Comparison of ENCODE assay signal across 8 cellular contexts in the genomic region with DNA sequence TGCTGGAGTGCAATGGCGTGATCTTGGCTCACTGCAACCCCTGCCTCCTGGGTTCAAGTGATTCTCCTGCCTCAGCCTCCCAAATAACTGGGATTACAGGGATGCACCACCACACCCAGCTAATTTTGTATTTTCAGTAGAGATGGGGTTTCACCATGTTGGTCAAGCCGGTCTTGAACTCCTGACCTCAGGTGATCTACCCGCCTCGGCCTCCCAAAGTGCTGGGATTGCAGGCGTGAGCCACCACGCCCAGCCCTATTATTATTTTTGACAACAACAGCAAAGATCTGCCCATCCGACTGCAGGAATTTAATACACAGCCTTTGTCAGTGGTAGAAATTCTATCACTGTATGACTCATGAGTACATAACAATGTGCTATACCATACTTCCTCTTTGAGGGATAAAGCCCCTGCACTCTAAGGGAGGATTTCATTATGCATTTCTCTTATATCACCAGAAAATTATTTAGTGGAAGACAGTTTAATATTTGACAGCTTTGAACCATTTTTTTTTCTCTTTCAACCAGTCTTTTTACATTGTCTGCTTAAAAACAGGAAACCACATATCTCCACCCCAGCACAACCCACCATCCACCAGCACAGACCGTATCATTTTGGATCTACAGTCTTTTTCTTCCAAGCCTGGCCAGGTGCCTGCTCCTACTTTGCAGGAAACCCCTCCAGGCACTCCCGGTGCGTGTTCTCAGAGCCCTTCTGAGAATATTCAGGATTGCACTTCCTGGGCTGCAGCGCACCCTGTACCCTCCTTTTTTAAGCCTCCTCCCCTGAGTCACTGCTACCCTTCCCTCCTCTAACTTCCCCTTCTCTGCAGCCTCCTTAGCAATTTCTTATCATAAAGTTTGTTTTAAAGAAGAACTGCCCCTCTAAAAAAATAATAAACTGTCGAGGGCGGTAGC. TPM values are rescaled to one million over a fixed set of nuclear protein-coding genes. Genes with fewer than 3 reads are reported as not detected.
DNase-seq lines count a peak whose midpoint lies in the region; ATAC-seq and TF ChIP-seq lines count a peak whose summit lies in the region.

No MANE protein-coding gene starts in this region.

- no peak overlapping the region for H3K18ac ChIP-seq in neuronal stem cell (ENCODE audit: low read length)

- H2AK5ac ChIP-seq in neuronal stem cell (ENCODE audit: low read depth, low read length) = no peak overlapping the region

- ATAC-seq in GM18499 (IDR thresholded peaks at IDR 0.05; ENCODE audit: insufficient read depth, unreplicated experiment) = peak; percentile 29

- H3K27ac Mint-ChIP-seq in stimulated activated naive CD8-positive, alpha-beta T cell treated with anti-CD3 and anti-CD28 coated beads, Interleukin-15, Interleukin-2, amounts not matched to agents 100 ng/mL and 50 ng/mL, for 24 hours = peak overlapping the region; percentile 99

- H2BK15ac ChIP-seq in neuronal stem cell (ENCODE audit: low read length) = no peak overlapping the region

- no peaks in the 10 kb centered on the region for H3K9me3 Mint-ChIP-seq in stimulated activated naive CD8-positive, alpha-beta T cell treated with anti-CD3 and anti-CD28 coated beads, Interleukin-15, Interleukin-2, amounts not matched to agents 100 ng/mL and 50 ng/mL, for 24 hours

- H2BK120ac ChIP-seq in neuronal stem cell (ENCODE audit: low read depth, low read length) = no peak overlapping the region

- H4K8ac ChIP-seq in neuronal stem cell (ENCODE audit: low read depth, low read length) = no peak overlapping the region

- WGBS in neuronal stem cell (ENCODE audit: extremely low coverage in 2 of 2, insufficient read length in 2 of 2, insufficient replicate concordance in 1 of 2), 2 donors = no CpG with 5 or more reads among the region's 13 CpGs

- H3K9ac ChIP-seq in Loucy (ENCODE audit: low read depth, low read length, poor library complexity, severe bottlenecking) (peak overlapping the region; percentile 99), neuronal stem cell (ENCODE audit: low read depth, low read length, poor library complexity) (no peak overlapping the region)

- TF ChIP-seq CTCF in Loucy (conservative IDR thresholded peaks at IDR 0.05; ENCODE audit: low read length) (no peak), right atrium auricular region (IDR thresholded peaks at IDR 0.05) (no peak)

- no peaks in the 10 kb centered on the region for H3K79me1 ChIP-seq in neuronal stem cell (ENCODE audit: low read depth, low read length)

- H3K4ac ChIP-seq in neuronal stem cell (ENCODE audit: low read length) = no peak overlapping the region

- no peak overlapping the region for H4K91ac ChIP-seq in neuronal stem cell (ENCODE audit: low read depth, low read length, poor library complexity)

- H3K9me3 ChIP-seq in Loucy (ENCODE audit: insufficient read depth, low read depth, low read length) (no peaks in the 10 kb centered on the region), right atrium auricular region (no peaks in the 10 kb centered on the region), neuronal stem cell (replicated peaks in 1 of 2; ENCODE audit: control insufficient read depth in 2 of 2, insufficient read depth in 1 of 2, low read depth in 1 of 2, low read length in 2 of 2) (no peaks in the 10 kb centered on the region)

- H3K9me2 ChIP-seq in Loucy (replicated peaks; ENCODE audit: low read depth, low read length) = no peaks in the 10 kb centered on the region

- H2BK5ac ChIP-seq in neuronal stem cell (ENCODE audit: low read length) = no peak overlapping the region

- peaks cover 25% of the 10 kb centered on the region for H3K36me3 Mint-ChIP-seq in stimulated activated naive CD8-positive, alpha-beta T cell treated with anti-CD3 and anti-CD28 coated beads, Interleukin-15, Interleukin-2, amounts not matched to agents 100 ng/mL and 50 ng/mL, for 24 hours (ENCODE audit: low read depth)

- H3K27ac ChIP-seq in right atrium auricular region (peak overlapping the region; percentile 72 to 83), neuronal stem cell (replicated peaks; ENCODE audit: low read length) (no peak overlapping the region)

- H3K4me1 Mint-ChIP-seq in stimulated activated naive CD8-positive, alpha-beta T cell treated with anti-CD3 and anti-CD28 coated beads, Interleukin-15, Interleukin-2, amounts not matched to agents 100 ng/mL and 50 ng/mL, for 24 hours (ENCODE audit: low read depth) = peaks cover 70% of the 10 kb centered on the region

- H3K4me1 ChIP-seq in Loucy (ENCODE audit: insufficient read depth, low read length, poor library complexity, severe bottlenecking) (peaks cover 75% of the 10 kb centered on the region), right atrium auricular region (peaks cover 0 to 39% of the 10 kb centered on the region in 2 donors), neuronal stem cell (ENCODE audit: control insufficient read depth in 2 of 2, insufficient read depth in 1 of 2, low read depth in 1 of 2, low read length in 2 of 2) (no peaks in the 10 kb centered on the region)

- H3K27me3 ChIP-seq in Loucy (ENCODE audit: insufficient read depth, low read length, poor library complexity, severe bottlenecking) (peaks cover 9% of the 10 kb centered on the region), right atrium auricular region (no peaks in the 10 kb centered on the region), neuronal stem cell (ENCODE audit: control insufficient read depth in 3 of 3, insufficient read depth in 3 of 3, low read depth in 1 of 3, low read length in 3 of 3) (no peaks in the 10 kb centered on the region)

- no peak overlapping the region for H2BK12ac ChIP-seq in neuronal stem cell (ENCODE audit: low read length)

- peaks cover 9% of the 10 kb centered on the region; the same call in 1 of the 2 replicates for H3K36me3 ChIP-seq in Loucy (ENCODE audit: insufficient read depth, low read length)
- no peaks in the 10 kb centered on the region for H3K36me3 ChIP-seq in right atrium auricular region
- no peaks in the 10 kb centered on the region for H3K36me3 ChIP-seq in neuronal stem cell (replicated peaks in 1 of 2; ENCODE audit: control insufficient read depth in 2 of 2, insufficient read depth in 2 of 2, low read length in 2 of 2)

- no peak overlapping the region for H3K23ac ChIP-seq in neuronal stem cell (ENCODE audit: low read depth, low read length, poor library complexity)

- H3K4me2 ChIP-seq in Loucy (ENCODE audit: low read depth, low read length, poor library complexity, severe bottlenecking) = peak overlapping the region; percentile 93
- no peak overlapping the region for H3K4me2 ChIP-seq in neuronal stem cell (ENCODE audit: insufficient read depth, low read length, poor library complexity, severe bottlenecking)

- H3K27me3 Mint-ChIP-seq in stimulated activated naive CD8-positive, alpha-beta T cell treated with anti-CD3 and anti-CD28 coated beads, Interleukin-15, Interleukin-2, amounts not matched to agents 100 ng/mL and 50 ng/mL, for 24 hours = no peaks in the 10 kb centered on the region

- H3K79me2 ChIP-seq in Loucy (ENCODE audit: insufficient read depth, low read length) = peaks cover 79% of the 10 kb centered on the region

- DNase-seq in HCEC 1CT = peak; percentile 32
- DNase-seq in activated effector memory CD4-positive, alpha-beta T cell treated with Interleukin-2 at 50 U/mL for 16 hours = peak; percentile 49
- DNase-seq in right atrium auricular region (ENCODE audit: low spot score) = no peak
- no peak for DNase-seq in pons (ENCODE audit: low spot score)
- no peak for DNase-seq in neuronal stem cell (ENCODE audit: low spot score)

- peaks cover 50% of the 10 kb centered on the region for H4K20me1 ChIP-seq in Loucy (ENCODE audit: insufficient read depth, low read length, poor library complexity, severe bottlenecking)

- H3K4me3 ChIP-seq in Loucy (ENCODE audit: low read length, poor library complexity, severe bottlenecking) (peak overlapping the region; percentile 79), right atrium auricular region (peak overlapping the region; percentile 41 to 54), neuronal stem cell (ENCODE audit: low read length in 2 of 2) (no peak overlapping the region)

- H2AFZ ChIP-seq in Loucy (ENCODE audit: low read length) = no peak overlapping the region
- no peak overlapping the region for H2AFZ ChIP-seq in neuronal stem cell (ENCODE audit: low read length)

- peak overlapping the region; percentile 99 for H3K4me3 Mint-ChIP-seq in stimulated activated naive CD8-positive, alpha-beta T cell treated with anti-CD3 and anti-CD28 coated beads, Interleukin-15, Interleukin-2, amounts not matched to agents 100 ng/mL and 50 ng/mL, for 24 hours

- H3F3A ChIP-seq in Loucy (ENCODE audit: low read depth) = peaks cover 19% of the 10 kb centered on the region; the same call in 1 of the 2 replicates

- no peak overlapping the region for H3K14ac ChIP-seq in neuronal stem cell (ENCODE audit: low read length)

RNA-seq across cellular contexts. Expression of a gene that starts 0.6 kb away (rescaled TPM):
- 100 to 1,000 TPM in 1 of 2 donors, 10 to 100 TPM in 1; 69.5 to 124 TPM for total RNA-seq in right atrium auricular region
- polyA plus RNA-seq in neuronal stem cell (2013, experiment 1 of 2) = 1.2 TPM
- 1.00 TPM for polyA plus RNA-seq in neuronal stem cell (2013, experiment 2 of 2)

RNA-seq across cellular contexts. Expression of a gene that starts 12.0 kb away (rescaled TPM):
- total RNA-seq in right atrium auricular region = not detected
- not detected for polyA plus RNA-seq in neuronal stem cell (2013, experiment 1 of 2)
- not detected for polyA plus RNA-seq in neuronal stem cell (2013, experiment 2 of 2)

RNA-seq across cellular contexts. Expression of a gene that starts 22.5 kb away (rescaled TPM):
- total RNA-seq in right atrium auricular region = under 1 TPM; 0.31 to 0.70 TPM
- polyA plus RNA-seq in neuronal stem cell (2013, experiment 1 of 2) = 0.01 TPM
- not detected for polyA plus RNA-seq in neuronal stem cell (2013, experiment 2 of 2)

Comparison
In these comparisons a context has a peak if more than half of its experiments do, and no peak if none do; other contexts are left out.
1. DNase-seq: peak in HCEC 1CT (single experiment) and activated effector memory CD4-positive, alpha-beta T cell treated with Interleukin-2 at 50 U/mL for 16 hours (single experiment); none in right atrium auricular region (single experiment), pons (single experiment) and neuronal stem cell (single experiment).
2. H3K4me3 ChIP-seq: peak in Loucy (single experiment) and right atrium auricular region (2 of 2); none in neuronal stem cell (0 of 2).